In the genomic region with DNA sequence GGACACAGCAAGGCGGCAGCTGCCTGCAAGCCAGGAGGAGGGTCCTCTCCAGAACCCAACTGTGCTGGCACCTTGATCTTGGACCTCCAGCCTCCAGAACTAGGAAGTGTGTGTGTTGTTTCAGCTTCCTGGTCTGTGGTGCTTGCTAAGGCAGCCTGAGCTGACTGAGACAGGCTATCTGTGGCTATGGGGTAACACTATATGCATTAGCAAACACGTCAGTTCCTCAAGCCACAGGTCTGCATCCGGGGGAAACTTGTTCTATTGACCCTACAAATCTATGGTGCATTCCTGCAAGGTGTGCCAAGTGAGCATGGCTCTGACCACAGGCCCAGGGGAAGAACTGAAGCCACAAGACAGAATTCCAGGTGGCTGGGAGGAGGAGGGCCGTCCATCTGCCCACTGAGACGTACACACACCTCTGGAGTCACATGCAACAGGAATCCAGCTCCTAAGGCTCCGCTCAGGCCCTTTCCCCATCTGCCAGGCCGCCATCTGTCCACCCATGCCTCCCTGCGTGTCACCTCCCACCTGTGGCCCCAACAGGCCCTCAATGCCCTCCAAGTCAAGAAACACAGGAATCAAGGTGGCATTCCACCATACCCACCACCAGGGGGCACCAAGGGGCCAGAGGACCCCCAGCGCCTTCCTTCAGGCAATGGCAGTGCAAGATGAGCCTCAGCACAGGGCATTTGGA, we compare ENCODE assay signal across 8 cellular contexts.
DNase-seq lines count a peak whose midpoint lies in the region; ATAC-seq and TF ChIP-seq lines count a peak whose summit lies in the region.

No MANE protein-coding gene starts in this region.

- H3K36me3 ChIP-seq in NT2/D1 (ENCODE audit: insufficient read depth, insufficient read length, low read length) (peaks cover 6% of the 10 kb centered on the region), esophagus muscularis mucosa (no peaks in the 10 kb centered on the region)

- peak overlapping the region in 1 of 4 donors; percentile 54 for H3K27ac ChIP-seq in esophagus muscularis mucosa (replicated peaks in 1 of 4)

- H3K4me3 Mint-ChIP-seq in nephron progenitor cell, result peak overlapping the region; percentile 27

- H3K36me3 Mint-ChIP-seq in nephron progenitor cell (ENCODE audit: low read depth), result peaks cover 12% of the 10 kb centered on the region

- H3K4me1 Mint-ChIP-seq in nephron progenitor cell, result peaks cover 89% of the 10 kb centered on the region

- POLR2A ChIA-PET in HEK293T (lab: Yijun Ruan, JAX), result no interaction called here

- H3K4me1 ChIP-seq in NT2/D1 (ENCODE audit: insufficient read depth, insufficient read length) (peaks cover 9% of the 10 kb centered on the region), esophagus muscularis mucosa (peaks cover 0 to 81% (median 72%) of the 10 kb centered on the region in 4 donors)

- 80% methylated on average over 8 of the region's 9 CpGs for whole genome bisulfite sequencing in esophagus muscularis mucosa

- H3K27me3 ChIP-seq in NT2/D1 (ENCODE audit: insufficient read depth, insufficient read length) (no peaks in the 10 kb centered on the region), esophagus muscularis mucosa (no peaks in the 10 kb centered on the region)

- ATAC-seq in GM18870 (IDR thresholded peaks at IDR 0.05; ENCODE audit: unreplicated experiment), result no peak

- TF ChIP-seq CTCF in esophagus muscularis mucosa (IDR thresholded peaks at IDR 0.05), result peak; percentile 77 to 87 (median 78)
- TF ChIP-seq CTCF in nephron progenitor cell (IDR thresholded peaks at IDR 0.05), result peak; percentile 89

- intact Hi-C loops in esophagus muscularis mucosa (cut with DNase I), result loop anchor here (1.0 to 10.0 kb wide), 2 partner anchors 175 to 260 kb away; a partner anchor contains a TSS

- no peak for TF ChIP-seq EP300 in esophagus muscularis mucosa (IDR thresholded peaks at IDR 0.05)

- H3K27me3 Mint-ChIP-seq in nephron progenitor cell (ENCODE audit: low read depth, poor library complexity), result no peaks in the 10 kb centered on the region

- H3K9me3 ChIP-seq in NT2/D1 (ENCODE audit: insufficient read depth, low read length) (no peaks in the 10 kb centered on the region), esophagus muscularis mucosa (no peaks in the 10 kb centered on the region)

- H3K9me3 Mint-ChIP-seq in nephron progenitor cell, result no peaks in the 10 kb centered on the region

- no peak overlapping the region for H3K27ac Mint-ChIP-seq in nephron progenitor cell

- H3K4me3 ChIP-seq in NT2/D1 (ENCODE audit: insufficient read length, low read depth) (no peak overlapping the region), esophagus muscularis mucosa (no peak overlapping the region)

- CTCF ChIA-PET in HEK293T (lab: Yijun Ruan, JAX), result interaction anchor here (0.6 to 4.1 kb wide), 6 partner anchors 14 to 203 kb away, joined by 3 to 19 read pairs (median 3); a partner anchor contains a TSS

- peak; percentile 97 for DNase-seq in DMS 273 (lab: John Stamatoyannopoulos, UW; ENCODE audit: unreplicated experiment)
- DNase-seq in HEK293T (ENCODE audit: extremely low spot score), result peak; percentile 83
- DNase-seq in NT2/D1 (ENCODE audit: low read depth, low spot score), result peak; percentile 71
- peak; percentile 42 for DNase-seq in activated T-cell treated with anti-CD3 and anti-CD28 coated beads for 1 hour (ENCODE audit: low read depth)
- no peak for DNase-seq in esophagus muscularis mucosa (ENCODE audit: extremely low spot score)
- peak; percentile 82 for DNase-seq in nephron progenitor cell
- peak; percentile 53 for DNase-seq in superior temporal gyrus (ENCODE audit: extremely low spot score)

- no peak for TF ChIP-seq POLR2A in esophagus muscularis mucosa (IDR thresholded peaks at IDR 0.05; ENCODE audit: low read depth)

- no peak overlapping the region for H3K9ac ChIP-seq in NT2/D1 (ENCODE audit: insufficient read length, low read depth)

TF ChIP-seq in HEK293T, 16 proteins besides CTCF, POLR2A, EP300 and RAD21:
- TF ChIP-seq BHLHE40 (IDR thresholded peaks at IDR 0.05; ENCODE audit: borderline replicate concordance) (no peak), SUZ12 (IDR thresholded peaks at IDR 0.05) (no peak), ARNT (IDR thresholded peaks at IDR 0.05) (no peak), TARDBP (IDR thresholded peaks at IDR 0.05) (no peak), FOXK2 (IDR thresholded peaks at IDR 0.05) (no peak), SP1 (IDR thresholded peaks at IDR 0.05) (no peak), LEF1 (IDR thresholded peaks at IDR 0.05; ENCODE audit: borderline replicate concordance) (no peak), ELF4 (IDR thresholded peaks at IDR 0.05) (no peak), HDGF (IDR thresholded peaks at IDR 0.05; ENCODE audit: borderline replicate concordance) (no peak)
- TF ChIP-seq, protein P1, sequence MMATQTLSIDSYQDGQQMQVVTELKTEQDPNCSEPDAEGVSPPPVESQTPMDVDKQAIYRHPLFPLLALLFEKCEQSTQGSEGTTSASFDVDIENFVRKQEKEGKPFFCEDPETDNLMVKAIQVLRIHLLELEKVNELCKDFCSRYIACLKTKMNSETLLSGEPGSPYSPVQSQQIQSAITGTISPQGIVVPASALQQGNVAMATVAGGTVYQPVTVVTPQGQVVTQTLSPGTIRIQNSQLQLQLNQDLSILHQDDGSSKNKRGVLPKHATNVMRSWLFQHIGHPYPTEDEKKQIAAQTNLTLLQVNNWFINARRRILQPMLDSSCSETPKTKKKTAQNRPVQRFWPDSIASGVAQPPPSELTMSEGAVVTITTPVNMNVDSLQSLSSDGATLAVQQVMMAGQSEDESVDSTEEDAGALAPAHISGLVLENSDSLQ (IDR thresholded peaks at IDR 0.05), result no peak
